In the genomic region with DNA sequence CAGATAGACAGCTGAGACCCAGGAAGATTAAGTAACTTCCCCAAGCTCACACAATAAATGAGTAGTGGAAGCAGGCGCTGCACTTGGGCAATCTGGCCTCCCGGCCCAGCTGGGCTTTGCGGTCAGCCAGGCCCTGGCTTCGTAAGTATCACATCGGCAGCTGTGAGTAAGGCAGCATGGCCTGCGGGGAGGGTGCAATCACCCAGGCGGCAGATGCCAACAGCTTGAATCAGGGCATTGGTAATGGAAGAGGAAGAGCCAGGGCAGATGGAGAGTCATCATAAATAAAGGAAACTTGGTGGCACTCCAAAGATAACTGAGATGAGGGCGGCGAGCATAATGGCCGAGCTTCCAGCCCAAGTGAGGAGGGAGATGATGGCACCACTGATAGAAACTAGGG, we compare ENCODE assay signal across 15 cellular contexts.
DNase-seq lines count a peak whose midpoint lies in the region; ATAC-seq and TF ChIP-seq lines count a peak whose summit lies in the region.
"Had no signal": no experiment of that assay in that cellular context is flagged by ENCODE, and none has a peak within 500 bp of the region (broad histone marks: within the 10 kb centered on the region; RNA-seq: fewer than 3 reads in every experiment).

No MANE protein-coding gene starts in this region.

- DNase-seq in 8988T (peak; percentile 33), IMR-90 (peak; percentile 13), T1000 (lab: John Stamatoyannopoulos, UW) (peak; percentile 93), globus pallidus (ENCODE audit: low spot score) (peak; percentile 75), NCI-H1436 treated with DMSO at 0.1 percent for 48 hours (lab: John Stamatoyannopoulos, UW) (no peak), epidermal melanocyte (ENCODE audit: insufficient read length, low spot score) (no peak)
- DNase-seq in activated T-cell treated with anti-CD3 and anti-CD28 coated beads, Interleukin-2, amount 50 U/mL, for 24 hours: no peak
- DNase-seq: activated effector memory CD4-positive, alpha-beta T cell treated with Interleukin-2 at 50 U/mL for 16 hours; immature natural killer cell; NCI-H1105; OCI-M1 had no signal

- POLR2A ChIA-PET in IMR-90 (lab: Charles Lee; ENCODE audit: unreplicated experiment): no interaction called here

- H3K56ac ChIP-seq in IMR-90 (ENCODE audit: extremely low read depth, insufficient read depth, low read length): no peak overlapping the region

- no peak overlapping the region for H2BK120ac ChIP-seq in IMR-90 (ENCODE audit: low read depth, low read length)

- no peak overlapping the region for H2AFZ ChIP-seq in IMR-90 (replicated peaks; ENCODE audit: low read length, poor library complexity)

- H4K8ac ChIP-seq in IMR-90 (ENCODE audit: low read depth in 2 of 2, low read length in 2 of 2): no peak overlapping the region

- no peak overlapping the region for H3K27ac Mint-ChIP-seq in activated T-cell treated with anti-CD3 and anti-CD28 coated beads, Interleukin-2, amount 50 U/mL, for 24 hours
- H3K27ac Mint-ChIP-seq: immature natural killer cell, nephron had no signal

- no peak overlapping the region for H3K9ac ChIP-seq in IMR-90 (ENCODE audit: low read depth, low read length)

- no peak for TF ChIP-seq POLR2A in IMR-90 (IDR thresholded peaks at IDR 0.05; ENCODE audit: low read depth, low read length)

- dilution Hi-C loops in IMR-90 (cut with HindIII; ENCODE audit: low sequenced_read_pairs, unreplicated experiment): no loop called here

- no peak overlapping the region for H2AK9ac ChIP-seq in IMR-90 (replicated peaks; ENCODE audit: low read depth, low read length, poor library complexity)

- WGBS in IMR-90 (ENCODE audit: extremely low coverage in 2 of 2, insufficient read length in 1 of 2), 2 experiments: 57% methylated on average over 8 of the region's 10 CpGs; no CpG with 5 or more reads in 1 of the 2 experiments

- H3K9me3 ChIP-seq in IMR-90 (ENCODE audit: control insufficient read depth, insufficient read depth, low read length): peaks cover 6% of the 10 kb centered on the region
- H3K9me3 ChIP-seq: HAP-1 had no signal

- CTCF ChIA-PET in IMR-90 (lab: Yijun Ruan, JAX): interaction anchor here (0.6 kb wide), 1 partner anchor 41 kb away, joined by 8 read pairs; no protein-coding TSS in a partner anchor

- no peaks in the 10 kb centered on the region for H3K27me3 ChIP-seq in IMR-90 (ENCODE audit: control insufficient read depth, insufficient read depth, low read length)

- H3K4me1 Mint-ChIP-seq in activated T-cell treated with anti-CD3 and anti-CD28 coated beads, Interleukin-2, amount 50 U/mL, for 24 hours (ENCODE audit: low read depth): no peaks in the 10 kb centered on the region
- H3K4me1 Mint-ChIP-seq: immature natural killer cell had no signal

- no peak overlapping the region for H3K27ac ChIP-seq in IMR-90 (ENCODE audit: insufficient read depth, low read length)

- in situ Hi-C loops in IMR-90 (cut with MboI; ENCODE audit: low sequenced_read_pairs): no loop called here

- H3K9me3 Mint-ChIP-seq in activated T-cell treated with anti-CD3 and anti-CD28 coated beads, Interleukin-2, amount 50 U/mL, for 24 hours: peaks cover 2% of the 10 kb centered on the region

- H4K91ac ChIP-seq in IMR-90 (ENCODE audit: insufficient read depth, low read depth, low read length): no peak overlapping the region

- no peaks in the 10 kb centered on the region for H3K79me1 ChIP-seq in IMR-90 (ENCODE audit: low read depth in 1 of 2, low read length in 2 of 2)

- no peak overlapping the region for H3K4me2 ChIP-seq in IMR-90 (ENCODE audit: low read depth, low read length)

- H3K23ac ChIP-seq in IMR-90 (ENCODE audit: low read depth, low read length): no peak overlapping the region

- H4K5ac ChIP-seq in IMR-90 (ENCODE audit: low read depth, low read length): no peak overlapping the region

- H3K4me3 ChIP-seq in IMR-90 (ENCODE audit: insufficient read depth, low read depth, low read length): no peak overlapping the region
- H3K4me3 ChIP-seq: HAP-1 had no signal

- intact Hi-C loops in IMR-90 (cut with micrococcal nuclease): no loop called here

- no peaks in the 10 kb centered on the region for H3K4me1 ChIP-seq in IMR-90 (ENCODE audit: control insufficient read depth, insufficient read depth, low read length)
- H3K4me1 ChIP-seq: HAP-1 had no signal

- no peaks in the 10 kb centered on the region for H3K36me3 Mint-ChIP-seq in activated T-cell treated with anti-CD3 and anti-CD28 coated beads, Interleukin-2, amount 50 U/mL, for 24 hours (ENCODE audit: low read depth)
- H3K36me3 Mint-ChIP-seq: immature natural killer cell had no signal

- no peak overlapping the region for H2BK20ac ChIP-seq in IMR-90 (ENCODE audit: low read depth, low read length)

- H4K20me1 ChIP-seq in IMR-90 (ENCODE audit: insufficient read depth, low read length): no peaks in the 10 kb centered on the region

- no peak overlapping the region for H2AK5ac ChIP-seq in IMR-90 (ENCODE audit: low read depth, low read length)

- no peak overlapping the region for H3K14ac ChIP-seq in IMR-90 (replicated peaks; ENCODE audit: low read depth, low read length)

- no TSS peak for BruUV-seq in IMR-90 (replicated peaks; lab: Mats Ljungman, UMichigan)

- peaks cover 5% of the 10 kb centered on the region for H3K27me3 Mint-ChIP-seq in activated T-cell treated with anti-CD3 and anti-CD28 coated beads, Interleukin-2, amount 50 U/mL, for 24 hours

- no peak overlapping the region for H3K18ac ChIP-seq in IMR-90 (ENCODE audit: low read depth, low read length)

- no peak overlapping the region for H2BK15ac ChIP-seq in IMR-90 (ENCODE audit: low read depth, low read length)

- TF ChIP-seq RAD21 in IMR-90 (IDR thresholded peaks at IDR 0.05; ENCODE audit: low read length): no peak

- no peaks in the 10 kb centered on the region for H3K9me1 ChIP-seq in IMR-90 (ENCODE audit: insufficient read depth, low read length)

- no peak overlapping the region for H3K4ac ChIP-seq in IMR-90 (ENCODE audit: low read depth, low read length)

- no peak overlapping the region for H3K4me3 Mint-ChIP-seq in activated T-cell treated with anti-CD3 and anti-CD28 coated beads, Interleukin-2, amount 50 U/mL, for 24 hours
- H3K4me3 Mint-ChIP-seq: immature natural killer cell, nephron had no signal

- no peak overlapping the region for H2BK5ac ChIP-seq in IMR-90 (ENCODE audit: low read depth, low read length, poor library complexity, severe bottlenecking)

- ATAC-seq in IMR-90 (ENCODE audit: low read depth) (peak; percentile 49), GM18858 (IDR thresholded peaks at IDR 0.05; ENCODE audit: unreplicated experiment) (no peak)
- ATAC-seq: activated CD4-positive, CD25-positive, alpha-beta regulatory T cell treated with anti-CD3 and anti-CD28 coated beads, Interleukin-2, amount 50 U/mL, for 24 hours had no signal

- no peak for TF ChIP-seq CTCF in IMR-90 (conservative IDR thresholded peaks at IDR 0.05; ENCODE audit: low read depth, low read length)

- H3K36me3 ChIP-seq in IMR-90 (ENCODE audit: control insufficient read depth, insufficient read depth, low read length): no peaks in the 10 kb centered on the region
- H3K36me3 ChIP-seq: HAP-1 had no signal

TF ChIP-seq in IMR-90, 13 proteins besides CTCF, POLR2A, EP300 and RAD21:
- TF ChIP-seq MAZ (IDR thresholded peaks at IDR 0.05; ENCODE audit: borderline replicate concordance, low read depth, low read length) (no peak), SMC3 (IDR thresholded peaks at IDR 0.05; ENCODE audit: low read depth, low read length) (no peak), RFX5 (IDR thresholded peaks at IDR 0.05; ENCODE audit: low read depth, low read length) (no peak), CEBPB (IDR thresholded peaks at IDR 0.05; ENCODE audit: low read depth, low read length) (no peak), NFE2L2 (IDR thresholded peaks at IDR 0.05; ENCODE audit: low read depth, low read length) (no peak), MAFK (IDR thresholded peaks at IDR 0.05; ENCODE audit: low read depth, low read length) (no peak), FOS (IDR thresholded peaks at IDR 0.05; ENCODE audit: low read depth, low read length) (no peak)
- TF ChIP-seq, protein P1, sequence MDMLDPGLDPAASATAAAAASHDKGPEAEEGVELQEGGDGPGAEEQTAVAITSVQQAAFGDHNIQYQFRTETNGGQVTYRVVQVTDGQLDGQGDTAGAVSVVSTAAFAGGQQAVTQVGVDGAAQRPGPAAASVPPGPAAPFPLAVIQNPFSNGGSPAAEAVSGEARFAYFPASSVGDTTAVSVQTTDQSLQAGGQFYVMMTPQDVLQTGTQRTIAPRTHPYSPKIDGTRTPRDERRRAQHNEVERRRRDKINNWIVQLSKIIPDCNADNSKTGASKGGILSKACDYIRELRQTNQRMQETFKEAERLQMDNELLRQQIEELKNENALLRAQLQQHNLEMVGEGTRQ (IDR thresholded peaks at IDR 0.05; ENCODE audit: low read depth, low read length): no peak
TF ChIP-seq in IMR-90: peak in this region for 0.

Comparison
In these comparisons a context has a peak if more than half of its experiments do, and no peak if none do; other contexts are left out.
1. DNase-seq: peak in 8988T (single experiment), IMR-90 (single experiment), T1000 (single experiment) and globus pallidus (single experiment); none in NCI-H1436 treated with DMSO at 0.1 percent for 48 hours (single experiment), activated T-cell treated with anti-CD3 and anti-CD28 coated beads, Interleukin-2, amount 50 U/mL, for 24 hours (single experiment) and epidermal melanocyte (single experiment).